In genomic region chr6:6614096-6614964, GRCh38 we compare ENCODE assay signal across 11 cellular contexts. TPM values are rescaled to one million over a fixed set of nuclear protein-coding genes. Genes with fewer than 3 reads are reported as not detected.
DNase-seq lines count a peak whose midpoint lies in the region; ATAC-seq, FAIRE-seq and TF ChIP-seq lines count a peak whose summit lies in the region.
"Had no signal": no experiment of that assay in that cellular context is flagged by ENCODE, and none has a peak within 500 bp of the region (broad histone marks: within the 10 kb centered on the region; RNA-seq: fewer than 3 reads in every experiment).

No MANE protein-coding gene starts in this region.

- H3K27ac Mint-ChIP-seq in T-helper 2 cell treated with Interferon-gamma antibody and Interleukin-4, amounts not matched to agents 5 μg/mL and 100 μg/mL, for 36 hours, result peak overlapping the region; percentile 98
- peak overlapping the region; percentile 73 to 80 for H3K27ac Mint-ChIP-seq in natural killer cell
- H3K27ac Mint-ChIP-seq in endothelial cell (ENCODE audit: unreplicated experiment), result no peak overlapping the region

- ATAC-seq in K562, result no peak
- ATAC-seq in natural killer cell, result peak; percentile 6 to 40 (median 18)
- ATAC-seq in GM19035 (IDR thresholded peaks at IDR 0.05; ENCODE audit: unreplicated experiment), result no peak

- no peak overlapping the region for H3K9ac ChIP-seq in K562 (ENCODE audit: insufficient read depth in 1 of 2, low read depth in 2 of 2, low read length in 2 of 2)

- H3K4me1 Mint-ChIP-seq in T-helper 2 cell treated with Interferon-gamma antibody and Interleukin-4, amounts not matched to agents 5 μg/mL and 100 μg/mL, for 36 hours (ENCODE audit: low read depth), result peaks cover 61% of the 10 kb centered on the region
- H3K4me1 Mint-ChIP-seq in natural killer cell, result peaks cover 47 to 49% of the 10 kb centered on the region in 2 donors
- peaks cover 9% of the 10 kb centered on the region for H3K4me1 Mint-ChIP-seq in endothelial cell (ENCODE audit: unreplicated experiment)

- DNase-seq in Ammon's horn (ENCODE audit: low spot score) (peak; percentile 70), K562 (ENCODE audit: extremely low read depth in 1 of 4, low spot score in 3 of 4) (no peak), natural killer cell (no peak), endothelial cell (ENCODE audit: low spot score) (no peak), DMS53 treated with DMSO at 0.1 percent for 48 hours (lab: John Stamatoyannopoulos, UW; ENCODE audit: unreplicated experiment) (no peak), GM10248 (ENCODE audit: extremely low spot score) (no peak)
- peak; percentile 27 for DNase-seq in T-helper 2 cell treated with Interferon-gamma antibody and Interleukin-4, amounts not matched to agents 5 μg/mL and 100 μg/mL, for 36 hours (ENCODE audit: low spot score)
- DNase-seq: NCI-H1092 had no signal

- no peaks in the 10 kb centered on the region for H3K79me2 ChIP-seq in K562 (ENCODE audit: control insufficient read depth, insufficient read depth, low read length)

- CTCF ChIA-PET in K562 (lab: Yijun Ruan, JAX; ENCODE audit: low intra/inter-chr PET ratio), result no interaction called here
- CTCF ChIA-PET in GM10248 (lab: Yijun Ruan, JAX), result interaction anchor here (1.3 kb wide), 1 partner anchor 58 kb away, joined by 4 read pairs; no protein-coding TSS in a partner anchor

- H2AFZ ChIP-seq in K562 (ENCODE audit: low read depth, low read length), result no peak overlapping the region

- H3K4me2 ChIP-seq in K562 (ENCODE audit: insufficient read depth, low read length), result no peak overlapping the region

- TF ChIP-seq CTCF in K562 (IDR thresholded peaks at IDR 0.05 in 2 of 3, conservative IDR thresholded peaks at IDR 0.05 in 1 of 3; ENCODE audit: insufficient read depth in 2 of 3, low read depth in 1 of 3, low read length in 3 of 3) (no peak), natural killer cell (IDR thresholded peaks at IDR 0.05) (no peak), endothelial cell (IDR thresholded peaks at IDR 0.05; ENCODE audit: unreplicated experiment) (no peak), GM10248 (IDR thresholded peaks at IDR 0.05; ENCODE audit: control extremely low read depth, extremely low read depth, low read depth, missing control alignments) (no peak)

- POLR2A ChIA-PET in K562 (lab: Yijun Ruan, JAX), result interaction anchor here (0.7 kb wide), 1 partner anchor 32 kb away, joined by 4 read pairs; no protein-coding TSS in a partner anchor
- POLR2A ChIA-PET in GM10248 (lab: Yijun Ruan, JAX), result no interaction called here

- TF ChIP-seq POLR2A in K562 (conservative IDR thresholded peaks at IDR 0.05), result no peak

- H3K27me3 Mint-ChIP-seq in T-helper 2 cell treated with Interferon-gamma antibody and Interleukin-4, amounts not matched to agents 5 μg/mL and 100 μg/mL, for 36 hours (ENCODE audit: low read depth), result no peaks in the 10 kb centered on the region
- H3K27me3 Mint-ChIP-seq in natural killer cell (ENCODE audit: low read depth in 2 of 2) (no peaks in the 10 kb centered on the region), endothelial cell (ENCODE audit: unreplicated experiment) (peaks cover 3% of the 10 kb centered on the region)

- no peaks in the 10 kb centered on the region for H3K36me3 ChIP-seq in K562 (ENCODE audit: control insufficient read depth, insufficient read depth, low read length)
- H3K36me3 ChIP-seq: upper lobe of left lung had no signal

- H3K9me1 ChIP-seq in K562 (ENCODE audit: control insufficient read depth, insufficient read depth, low read length), result no peaks in the 10 kb centered on the region

- no TSS peak for BruUV-seq in K562 (replicated peaks; lab: Mats Ljungman, UMichigan)

- WGBS in K562 (ENCODE audit: insufficient coverage, low coverage, missing lambda C conversion rate), result 3% methylated on average over 26 of the region's 26 CpGs

- H3K4me3 Mint-ChIP-seq in T-helper 2 cell treated with Interferon-gamma antibody and Interleukin-4, amounts not matched to agents 5 μg/mL and 100 μg/mL, for 36 hours, result peak overlapping the region; percentile 82
- peak overlapping the region; percentile 28 for H3K4me3 Mint-ChIP-seq in natural killer cell
- H3K4me3 Mint-ChIP-seq in endothelial cell (ENCODE audit: unreplicated experiment), result no peak overlapping the region

- H3K36me3 Mint-ChIP-seq in T-helper 2 cell treated with Interferon-gamma antibody and Interleukin-4, amounts not matched to agents 5 μg/mL and 100 μg/mL, for 36 hours (ENCODE audit: low read depth), result peaks cover 13% of the 10 kb centered on the region
- no peaks in the 10 kb centered on the region for H3K36me3 Mint-ChIP-seq in natural killer cell
- H3K36me3 Mint-ChIP-seq in endothelial cell (ENCODE audit: low read depth, unreplicated experiment), result no peaks in the 10 kb centered on the region

- no peak overlapping the region for H3K27ac ChIP-seq in K562 (ENCODE audit: extremely low read depth, low read depth, low read length)
- H3K27ac ChIP-seq: C4-2B, upper lobe of left lung had no signal

- no peaks in the 10 kb centered on the region for H4K20me1 ChIP-seq in K562 (replicated peaks; ENCODE audit: control insufficient read depth, insufficient read depth, low read length)

- TF ChIP-seq RAD21 in K562 (CRISPR knock-in tag; conservative IDR thresholded peaks at IDR 0.05 in 1 of 2, IDR thresholded peaks at IDR 0.05 in 1 of 2), result no peak

- in situ Hi-C loops in K562 (cut with MboI), result no loop called here

- no peak for FAIRE-seq in K562 (lab: Jason Lieb, UNC)

- no peak overlapping the region for H3K4me3 ChIP-seq in K562
- H3K4me3 ChIP-seq: upper lobe of left lung had no signal

- 0 out of 2 replicates have a peak, but pooled peaks cover 2% of the 10 kb centered on the region for H3K9me3 ChIP-seq in K562 (replicated peaks; ENCODE audit: control insufficient read depth, insufficient read depth, low read depth, low read length)
- H3K9me3 ChIP-seq: upper lobe of left lung had no signal

- H3K27me3 ChIP-seq in K562 (ENCODE audit: control insufficient read depth in 2 of 2, insufficient read depth in 2 of 2, low read length in 2 of 2), result peaks cover 59 to 82% of the 10 kb centered on the region in 2 experiments
- H3K27me3 ChIP-seq: upper lobe of left lung had no signal

- peaks cover 5% of the 10 kb centered on the region for H3K9me3 Mint-ChIP-seq in T-helper 2 cell treated with Interferon-gamma antibody and Interleukin-4, amounts not matched to agents 5 μg/mL and 100 μg/mL, for 36 hours
- H3K9me3 Mint-ChIP-seq in natural killer cell (no peaks in the 10 kb centered on the region), endothelial cell (ENCODE audit: unreplicated experiment) (no peaks in the 10 kb centered on the region)

- TF ChIP-seq EP300 in K562 (IDR thresholded peaks at IDR 0.05; ENCODE audit: low read length), result no peak

- intact Hi-C loops in K562 (cut with micrococcal nuclease), result no loop called here
- intact Hi-C loops in natural killer cell (cut with micrococcal nuclease), result no loop called here

- peaks cover 0 to 7% of the 10 kb centered on the region in 2 experiments; a peak in 2 of 5 replicates for H3K4me1 ChIP-seq in K562 (replicated peaks in 1 of 2; ENCODE audit: control insufficient read depth in 2 of 2, insufficient read depth in 2 of 2, low read length in 2 of 2)

TF ChIP-seq in K562, 482 proteins besides CTCF, POLR2A, EP300 and RAD21:
- TF ChIP-seq NRF1 (conservative IDR thresholded peaks at IDR 0.05 in 1 of 2, IDR thresholded peaks at IDR 0.05 in 1 of 2) (0 out of 4 replicates have a peak, but pooled peaks of 1 of the 2 experiments have one; percentile 12), NCOA2 (IDR thresholded peaks at IDR 0.05; ENCODE audit: partially characterized antibody in 2 of 2) (no peak), EGR1 (conservative IDR thresholded peaks at IDR 0.05) (peak; percentile 30; the same call in 1 of the 2 replicates), EZH2 (IDR thresholded peaks at IDR 0.05; ENCODE audit: borderline replicate concordance, low read depth, low read length) (0 out of 2 replicates have a peak, but pooled peaks have one; percentile 8), DIDO1 (tag; IDR thresholded peaks at IDR 0.05; ENCODE audit: low read depth) (no peak)
TF ChIP-seq in K562: peak in this region for 3.

RNA-seq across cellular contexts. Expression of gene LY86, which starts 25.8 kb away (rescaled TPM):
- total RNA-seq in K562 (2011; cell fraction: chromatin; rRNA removed; ENCODE audit: low replicate concordance), result not detected in 2 replicates
- not detected in 2 replicates for total RNA-seq in K562 (2011; cell fraction: nucleolus; rRNA removed)
- not detected in 2 replicates for total RNA-seq in K562 (2011; cell fraction: nucleoplasm; rRNA removed)
- total RNA-seq in K562 (2014; rRNA removed), result not detected in 2 replicates
- total RNA-seq in K562 (2014; rRNA removed; fragmentation: Illumina TruSeq; extraction: Trizol), result not detected in 2 replicates
- not detected in 2 replicates for total RNA-seq in K562 (2015; rRNA removed; fragmentation: Illumina TruSeq; extraction: Trizol)
- total RNA-seq in K562 (2021), result not detected in 2 replicates
- polyA plus RNA-seq in K562 (2011; rRNA removed), result not detected in 2 replicates
- not detected in 2 replicates for polyA plus RNA-seq in K562 (2011; cell fraction: cytosol; rRNA removed)
- not detected in 2 replicates for polyA plus RNA-seq in K562 (2011; cell fraction: nucleus; rRNA removed)
- polyA plus RNA-seq in K562 (2012), result not detected in 2 replicates
- not detected in 2 replicates for polyA plus RNA-seq in K562 (2014; fragmentation: Illumina TruSeq; extraction: Trizol)
- polyA plus RNA-seq in K562 (2014; fragmentation: Nextera tagmentation; extraction: Ambion mirVana), result under 1 TPM; 0.08 to 0.20 TPM
- polyA plus RNA-seq in K562 (2014; rRNA removed), result not detected in 2 replicates
- polyA minus RNA-seq in K562 (2011; rRNA and poly(A)+ RNA removed), result not detected in 2 replicates
- not detected in 2 replicates for polyA minus RNA-seq in K562 (2011; cell fraction: cytosol; rRNA and poly(A)+ RNA removed)
- polyA minus RNA-seq in K562 (2011; cell fraction: nucleus; rRNA and poly(A)+ RNA removed), result not detected in 2 replicates
- total RNA-seq in natural killer cell, result 1 to 10 TPM; 2.0 to 5.1 (median 2.2) TPM
- not detected for total RNA-seq in endothelial cell (ENCODE audit: unreplicated experiment)

Comparison
In these comparisons a context has a peak if more than half of its experiments do, and no peak if none do; other contexts are left out.
1. DNase-seq: peak in Ammon's horn (single experiment) and T-helper 2 cell treated with Interferon-gamma antibody and Interleukin-4, amounts not matched to agents 5 μg/mL and 100 μg/mL, for 36 hours (single experiment); none in K562 (0 of 4), natural killer cell (single experiment), endothelial cell (single experiment), DMS53 treated with DMSO at 0.1 percent for 48 hours (single experiment) and GM10248 (single experiment).
2. ATAC-seq: peak in natural killer cell (3 of 3); none in K562 (single experiment) and GM19035 (single experiment).